In genomic region chr2:105445498-105445897, GRCh38 we compare ENCODE assay signal across 20 cellular contexts. TPM values are rescaled to one million over a fixed set of nuclear protein-coding genes. Genes with fewer than 3 reads are reported as not detected.
DNase-seq lines count a peak whose midpoint lies in the region; ATAC-seq, FAIRE-seq and TF ChIP-seq lines count a peak whose summit lies in the region.
"Had no signal": no experiment of that assay in that cellular context is flagged by ENCODE, and none has a peak within 500 bp of the region (broad histone marks: within the 10 kb centered on the region; RNA-seq: fewer than 3 reads in every experiment).

No MANE protein-coding gene starts in this region.

- H3K27me3 ChIP-seq in Panc1 (ENCODE audit: control insufficient read depth, insufficient read depth, low read length) (no peaks in the 10 kb centered on the region), adipocyte (replicated peaks; ENCODE audit: control insufficient read depth, insufficient read depth, low read length) (peaks cover 24% of the 10 kb centered on the region), fibroblast of lung (ENCODE audit: control insufficient read depth, insufficient read depth, low read length) (peaks cover 10% of the 10 kb centered on the region), sigmoid colon (peaks cover 0 to under 1% (median 0%) of the 10 kb centered on the region in 3 donors)

- no peak for ATAC-seq in A549
- no peak for ATAC-seq in Panc1
- ATAC-seq: GM23338, HCT116 had no signal

- no peak for FAIRE-seq in A549 (lab: Jason Lieb, UNC)
- FAIRE-seq: GM12891, GM18507 had no signal

- CTCF ChIA-PET in A549 (lab: Yijun Ruan, JAX) (no interaction called here), Panc1 (lab: Charles Lee) (no interaction called here)

- POLR2A ChIA-PET in A549 (lab: Yijun Ruan, JAX) (no interaction called here), Panc1 (lab: Charles Lee) (no interaction called here)

- no peaks in the 10 kb centered on the region for H4K20me1 ChIP-seq in fibroblast of lung (ENCODE audit: control insufficient read depth, extremely low read depth, insufficient read depth, low read length)

- no peak overlapping the region for H2AFZ ChIP-seq in fibroblast of lung (ENCODE audit: low read length)

- no peak overlapping the region for H3K9ac ChIP-seq in adipocyte (ENCODE audit: low read length)
- no peak overlapping the region for H3K9ac ChIP-seq in fibroblast of lung (ENCODE audit: insufficient read depth, low read length)

- in situ Hi-C loops in Panc1 (cut with HindIII; ENCODE audit: low pct_unique_long_range_greater_than_20kb, low sequenced_read_pairs), result no loop called here

- TF ChIP-seq CTCF in A549 (IDR thresholded peaks at IDR 0.05), result no peak
- TF ChIP-seq CTCF in Panc1 (IDR thresholded peaks at IDR 0.05), result no peak
- TF ChIP-seq CTCF in fibroblast of lung (conservative IDR thresholded peaks at IDR 0.05 in 1 of 2, IDR thresholded peaks at IDR 0.05 in 1 of 2; ENCODE audit: low read depth in 1 of 2, low read length in 2 of 2), result no peak
- no peak for TF ChIP-seq CTCF in sigmoid colon (IDR thresholded peaks at IDR 0.05)

- WGBS in A549 (ENCODE audit: missing lambda C conversion rate), result 65% methylated on average over 5 of the region's 5 CpGs
- 85 to 90% methylated on average over 5 of the region's 5 CpGs for WGBS in sigmoid colon, 2 donors

- H3K4me2 ChIP-seq in A549 (no peak overlapping the region), fibroblast of lung (ENCODE audit: extremely low read depth, insufficient read depth, low read length) (peak overlapping the region; percentile 54)
- H3K4me2 ChIP-seq: GM23338 had no signal

- DNase-seq in A549 (ENCODE audit: low read depth in 1 of 2, low spot score in 1 of 2) (no peak), Panc1 (ENCODE audit: low read depth, low spot score) (no peak), adipocyte (ENCODE audit: low read depth) (no peak), fibroblast of lung (ENCODE audit: low read depth in 2 of 2) (no peak), sigmoid colon (no peak), NCI-H1092 (lab: John Stamatoyannopoulos, UW) (no peak), NCI-H1930 (lab: John Stamatoyannopoulos, UW) (no peak)
- DNase-seq: 8988T; C1 segment of cervical spinal cord; Calu3; CD4-positive, alpha-beta memory T cell; COR-L47; DMS53; DMS79 treated with DMSO at 0.1 percent for 48 hours; GF-D8; H9 had no signal

- no TSS peak for BruUV-seq in Panc1 (replicated peaks; lab: Mats Ljungman, UMichigan)

- H3K4me3 ChIP-seq in A549 (no peak overlapping the region), Panc1 (ENCODE audit: low read depth in 2 of 2, low read length in 2 of 2) (no peak overlapping the region), adipocyte (ENCODE audit: low read length) (peak overlapping the region; percentile 45), fibroblast of lung (replicated peaks in 1 of 4; ENCODE audit: control extremely low read depth in 1 of 4, insufficient read depth in 1 of 4, low read depth in 3 of 4, low read length in 4 of 4) (no peak overlapping the region), sigmoid colon (no peak overlapping the region)
- H3K4me3 ChIP-seq: GM23338 had no signal

- TF ChIP-seq POLR2A in A549 (IDR thresholded peaks at IDR 0.05; ENCODE audit: low read length) (no peak), sigmoid colon (IDR thresholded peaks at IDR 0.05) (no peak)

- H3K27ac ChIP-seq in A549 (no peak overlapping the region), Panc1 (ENCODE audit: low read length) (peak overlapping the region; percentile 98), fibroblast of lung (ENCODE audit: insufficient read depth, low read length) (no peak overlapping the region), sigmoid colon (no peak overlapping the region)

- no peaks in the 10 kb centered on the region for H3K9me3 ChIP-seq in A549
- no peaks in the 10 kb centered on the region for H3K9me3 ChIP-seq in Panc1 (ENCODE audit: control insufficient read depth, insufficient read depth, low read depth, low read length)
- H3K9me3 ChIP-seq in adipocyte (ENCODE audit: control insufficient read depth, low read length), result no peaks in the 10 kb centered on the region
- H3K9me3 ChIP-seq in fibroblast of lung (ENCODE audit: control insufficient read depth, insufficient read depth, low read depth, low read length), result no peaks in the 10 kb centered on the region
- no peaks in the 10 kb centered on the region for H3K9me3 ChIP-seq in sigmoid colon

- H3K4me1 ChIP-seq in A549 (peaks cover 8% of the 10 kb centered on the region), Panc1 (ENCODE audit: control insufficient read depth, insufficient read depth, low read length) (peaks cover 29% of the 10 kb centered on the region), adipocyte (ENCODE audit: control insufficient read depth, insufficient read depth, low read length) (peaks cover 6% of the 10 kb centered on the region), fibroblast of lung (ENCODE audit: control insufficient read depth, extremely low read depth, insufficient read depth, low read length) (no peaks in the 10 kb centered on the region), sigmoid colon (peaks cover 0 to 28% (median 17%) of the 10 kb centered on the region in 4 donors)

- H3K79me2 ChIP-seq in fibroblast of lung (ENCODE audit: control insufficient read depth, insufficient read depth, low read length), result no peaks in the 10 kb centered on the region

- H3K36me3 ChIP-seq in Panc1 (ENCODE audit: control insufficient read depth, insufficient read depth, low read length), result no peaks in the 10 kb centered on the region
- no peaks in the 10 kb centered on the region for H3K36me3 ChIP-seq in adipocyte (ENCODE audit: control insufficient read depth, insufficient read depth, low read length, severe bottlenecking)
- no peaks in the 10 kb centered on the region for H3K36me3 ChIP-seq in fibroblast of lung (ENCODE audit: control insufficient read depth, insufficient read depth, low read length)
- no peaks in the 10 kb centered on the region for H3K36me3 ChIP-seq in sigmoid colon

- intact Hi-C loops in Panc1 (cut with micrococcal nuclease; ENCODE audit: unreplicated experiment) (no loop called here), sigmoid colon (cut with DNase I) (no loop called here)

- TF ChIP-seq RAD21 in A549 (conservative IDR thresholded peaks at IDR 0.05 in 1 of 2, IDR thresholded peaks at IDR 0.05 in 1 of 2), result no peak

- TF ChIP-seq EP300 in A549 (IDR thresholded peaks at IDR 0.05) (no peak), sigmoid colon (IDR thresholded peaks at IDR 0.05) (no peak)

TF ChIP-seq in A549, 52 proteins besides CTCF, POLR2A, EP300 and RAD21:
- no peak for TF ChIP-seq USF2 (IDR thresholded peaks at IDR 0.05)
- TF ChIP-seq MAFK (IDR thresholded peaks at IDR 0.05; ENCODE audit: partially characterized antibody), result peak; percentile 35
- TF ChIP-seq ZNF302 (CRISPR knock-in tag; IDR thresholded peaks at IDR 0.05), result no peak
- no peak for TF ChIP-seq TFCP2L1 (CRISPR knock-in tag; IDR thresholded peaks at IDR 0.05)

RNA-seq across cellular contexts. Expression of gene FHL2, which starts 46.6 kb away (rescaled TPM):
- polyA plus RNA-seq in A549 (2011; rRNA removed) (85.9 and 97.6 TPM in 2 replicates), A549 (2017; fragmentation: RNase III; extraction: RNeasy Plus Mini Kit Qiagen cat#74134 plus additional on column Dnase treatment) (57.9 to 70.3 TPM (median 68.1 TPM) in 3 replicates), fibroblast of lung (415 and 421 TPM in 2 replicates), sigmoid colon (100 to 1,000 TPM in 2 of 3 donors, 10 to 100 TPM in 1; 98.8 to 210 (median 123) TPM)
- 59.4 and 66.7 TPM in 2 replicates for polyA plus RNA-seq in A549 (2012; cell fraction: cytosol; rRNA removed)
- polyA plus RNA-seq in A549 (2012; cell fraction: nucleus; rRNA removed), result 44.8 and 46.9 TPM in 2 replicates
- polyA minus RNA-seq in A549 (2011; rRNA and poly(A)+ RNA removed), result 81.4 and 86.9 TPM in 2 replicates
- total RNA-seq in Panc1 (2021; ENCODE audit: unreplicated experiment) (378 TPM), fibroblast of lung (120 and 144 TPM in 2 replicates), sigmoid colon (100 to 1,000 TPM in 1 of 4 donors, 10 to 100 TPM in 3; 62.0 to 123 (median 77.6) TPM)
- 411 TPM for polyA plus RNA-seq in Panc1 (2012; ENCODE audit: insufficient read length)
- 318 and 323 TPM in 2 replicates for polyA plus RNA-seq in fibroblast of lung (2012)
- polyA minus RNA-seq in fibroblast of lung (ENCODE audit: low replicate concordance), result 483 and 485 TPM in 2 replicates
